In the genomic region with DNA sequence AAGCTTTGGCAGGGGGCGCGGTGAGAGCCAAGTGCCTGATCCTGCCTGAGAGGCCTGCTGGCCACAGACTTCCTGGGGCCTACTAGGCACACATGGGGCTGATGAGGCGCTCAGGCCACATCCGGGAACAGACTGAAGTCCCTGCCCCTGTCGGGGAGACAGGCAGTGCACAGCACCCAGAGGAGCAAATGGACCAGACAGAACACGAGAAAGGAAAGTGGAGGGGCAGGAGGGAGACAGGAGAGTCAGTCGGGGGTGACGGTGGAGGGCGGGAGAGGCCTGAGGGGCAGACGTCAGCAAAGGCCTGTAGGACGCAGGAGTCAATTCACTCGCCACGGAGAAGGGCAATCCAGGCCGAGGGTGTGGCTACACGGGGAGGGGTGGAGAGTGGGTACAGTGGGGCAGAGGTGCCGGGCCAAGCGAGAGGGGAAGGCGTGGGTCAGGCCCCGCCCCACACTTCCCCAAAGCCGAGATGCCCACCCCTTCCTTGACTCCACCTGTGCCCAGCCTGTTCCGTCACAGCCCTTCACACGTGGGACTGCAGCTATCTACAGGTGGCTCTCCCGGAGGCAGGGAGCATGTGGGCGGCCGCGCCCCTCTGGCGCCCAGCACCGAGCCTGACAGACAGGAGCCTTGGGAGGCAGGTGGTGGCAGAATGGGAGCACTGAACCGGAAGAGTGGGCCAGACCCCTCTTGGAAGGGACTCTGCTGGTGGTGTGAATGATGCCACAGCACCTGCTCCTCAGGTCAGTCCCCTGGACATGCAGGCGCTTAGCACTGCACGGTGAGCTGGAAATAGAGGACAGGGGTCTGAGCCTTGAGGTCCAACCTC, we compare ENCODE assay signal across 11 cellular contexts. TPM values are rescaled to one million over a fixed set of nuclear protein-coding genes. Genes with fewer than 3 reads are reported as not detected.
A peak's percentile ranks its signal among the peaks of the same experiment; 100 is the strongest.
DNase-seq lines count a peak whose midpoint lies in the region; ATAC-seq lines count a peak whose summit lies in the region.
"Had no signal": no experiment of that assay in that cellular context is flagged by ENCODE, and none has a peak within 500 bp of the region (broad histone marks: within the 10 kb centered on the region; RNA-seq: fewer than 3 reads in every experiment).

No MANE protein-coding gene starts in this region.

- peak overlapping the region; percentile 15 for H3K4me3 Mint-ChIP-seq in activated CD8-positive, alpha-beta T cell treated with anti-CD3 and anti-CD28 coated beads, Interleukin-2, amount 10 ng/mL, durations not matched to agents 7 days and 5 days
- H3K4me3 Mint-ChIP-seq in stimulated activated naive CD8-positive, alpha-beta T cell treated with anti-CD3 and anti-CD28 coated beads, Interleukin-15, Interleukin-2, amounts not matched to agents 100 ng/mL and 50 ng/mL, for 24 hours, result peak overlapping the region; percentile 24

- POLR2A ChIA-PET in activated CD8-positive, alpha-beta T cell treated with anti-CD3 and anti-CD28 coated beads, Interleukin-2, amount 10 ng/mL, durations not matched to agents 7 days and 5 days (lab: Charles Lee), result no interaction called here

- H3K27ac Mint-ChIP-seq in activated CD8-positive, alpha-beta T cell treated with anti-CD3 and anti-CD28 coated beads, Interleukin-2, amount 10 ng/mL, durations not matched to agents 7 days and 5 days, result peak overlapping the region; percentile 84
- H3K27ac Mint-ChIP-seq in stimulated activated naive CD8-positive, alpha-beta T cell treated with anti-CD3 and anti-CD28 coated beads, Interleukin-15, Interleukin-2, amounts not matched to agents 100 ng/mL and 50 ng/mL, for 24 hours, result peak overlapping the region; percentile 79

- CTCF ChIA-PET in activated CD8-positive, alpha-beta T cell treated with anti-CD3 and anti-CD28 coated beads, Interleukin-2, amount 10 ng/mL, durations not matched to agents 7 days and 5 days (lab: Charles Lee), result interaction anchor here (1.1 to 1.8 kb wide), 2 partner anchors 12 to 179 kb away, joined by 4 to 5 read pairs; no protein-coding TSS in a partner anchor

- peaks cover 70% of the 10 kb centered on the region for H3K36me3 Mint-ChIP-seq in activated CD8-positive, alpha-beta T cell treated with anti-CD3 and anti-CD28 coated beads, Interleukin-2, amount 10 ng/mL, durations not matched to agents 7 days and 5 days (ENCODE audit: low read depth)
- peaks cover 86% of the 10 kb centered on the region for H3K36me3 Mint-ChIP-seq in stimulated activated naive CD8-positive, alpha-beta T cell treated with anti-CD3 and anti-CD28 coated beads, Interleukin-15, Interleukin-2, amounts not matched to agents 100 ng/mL and 50 ng/mL, for 24 hours (ENCODE audit: low read depth)

- peak; percentile 35 for ATAC-seq in activated CD8-positive, alpha-beta T cell treated with anti-CD3 and anti-CD28 coated beads, Interleukin-2, amount 10 ng/mL, durations not matched to agents 7 days and 5 days
- no peak for ATAC-seq in HG03045 (IDR thresholded peaks at IDR 0.05; ENCODE audit: unreplicated experiment)

- H3K27me3 Mint-ChIP-seq in activated CD8-positive, alpha-beta T cell treated with anti-CD3 and anti-CD28 coated beads, Interleukin-2, amount 10 ng/mL, durations not matched to agents 7 days and 5 days (ENCODE audit: low read depth), result no peaks in the 10 kb centered on the region
- H3K27me3 Mint-ChIP-seq in stimulated activated naive CD8-positive, alpha-beta T cell treated with anti-CD3 and anti-CD28 coated beads, Interleukin-15, Interleukin-2, amounts not matched to agents 100 ng/mL and 50 ng/mL, for 24 hours, result no peaks in the 10 kb centered on the region

- H3K9me3 Mint-ChIP-seq in activated CD8-positive, alpha-beta T cell treated with anti-CD3 and anti-CD28 coated beads, Interleukin-2, amount 10 ng/mL, durations not matched to agents 7 days and 5 days (ENCODE audit: insufficient read depth), result no peaks in the 10 kb centered on the region
- no peaks in the 10 kb centered on the region for H3K9me3 Mint-ChIP-seq in stimulated activated naive CD8-positive, alpha-beta T cell treated with anti-CD3 and anti-CD28 coated beads, Interleukin-15, Interleukin-2, amounts not matched to agents 100 ng/mL and 50 ng/mL, for 24 hours

- peak; percentile 69 for DNase-seq in activated effector memory CD4-positive, alpha-beta T cell treated with anti-CD3 and anti-CD28 coated beads, Interleukin-2, amount 50 U/mL, for 16 hours
- no peak for DNase-seq in activated effector memory CD4-positive, alpha-beta T cell treated with Interleukin-2 at 50 U/mL for 16 hours
- no peak for DNase-seq in activated CD8-positive, alpha-beta T cell treated with anti-CD3 and anti-CD28 coated beads, Interleukin-2, amount 10 ng/mL, durations not matched to agents 7 days and 5 days
- DNase-seq in islet precursor cell, result peak; percentile 53
- DNase-seq in AG08395 (ENCODE audit: low spot score), result no peak
- no peak for DNase-seq in OCI-M1 (lab: John Stamatoyannopoulos, UW)
- DNase-seq: activated CD4-positive, CD25-positive, alpha-beta regulatory T cell treated with anti-CD3 and anti-CD28 coated beads, Interleukin-2, amount 50 U/mL, for 72 hours; NCI-H146; stimulated activated CD4-positive, alpha-beta T cell treated with anti-CD3 and anti-CD28 coated beads, Interleukin-4, amount 100 ng/mL, for 4 hours had no signal

- H3K4me1 Mint-ChIP-seq in activated CD8-positive, alpha-beta T cell treated with anti-CD3 and anti-CD28 coated beads, Interleukin-2, amount 10 ng/mL, durations not matched to agents 7 days and 5 days (ENCODE audit: low read depth), result peaks cover 38% of the 10 kb centered on the region
- peaks cover 59% of the 10 kb centered on the region for H3K4me1 Mint-ChIP-seq in stimulated activated naive CD8-positive, alpha-beta T cell treated with anti-CD3 and anti-CD28 coated beads, Interleukin-15, Interleukin-2, amounts not matched to agents 100 ng/mL and 50 ng/mL, for 24 hours (ENCODE audit: low read depth)

RNA-seq across cellular contexts. Expression of gene NOP14, which starts 20.5 kb away (rescaled TPM):
- 10 to 100 TPM; 47.6 to 52.3 TPM for total RNA-seq in activated CD8-positive, alpha-beta T cell treated with anti-CD3 and anti-CD28 coated beads, Interleukin-2, amount 10 ng/mL, durations not matched to agents 7 days and 5 days

RNA-seq across cellular contexts. Expression of gene GRK4, which starts 20.6 kb away (rescaled TPM):
- 1 to 10 TPM; 2.2 to 2.6 TPM for total RNA-seq in activated CD8-positive, alpha-beta T cell treated with anti-CD3 and anti-CD28 coated beads, Interleukin-2, amount 10 ng/mL, durations not matched to agents 7 days and 5 days

Comparison
In these comparisons a context has a peak if more than half of its experiments do, and no peak if none do; other contexts are left out.
1. DNase-seq: peak in activated effector memory CD4-positive, alpha-beta T cell treated with anti-CD3 and anti-CD28 coated beads, Interleukin-2, amount 50 U/mL, for 16 hours (single experiment) and islet precursor cell (single experiment); none in activated effector memory CD4-positive, alpha-beta T cell treated with Interleukin-2 at 50 U/mL for 16 hours (single experiment), activated CD8-positive, alpha-beta T cell treated with anti-CD3 and anti-CD28 coated beads, Interleukin-2, amount 10 ng/mL, durations not matched to agents 7 days and 5 days (single experiment), AG08395 (single experiment) and OCI-M1 (single experiment).